Comparison of ENCODE assay signal across 1 cellular context in genomic region chr6:24494726-24495515, GRCh38.
A peak's percentile ranks its signal among the peaks of the same experiment; 100 is the strongest.
TF ChIP-seq lines count a peak whose summit lies in the region.

Gene ALDH5A1 (plus strand): TSS chr6:24494969. CDS start chr6:24494997, 28 bp downstream.

TF ChIP-seq in HepG2, 621 proteins besides CTCF, POLR2A, EP300 and RAD21 (continued from another document):
- peak; percentile 90 for TF ChIP-seq ASH2L (IDR thresholded peaks at IDR 0.05; ENCODE audit: insufficient read length, low read depth, low read length)
